Comparison of ENCODE assay signal across 8 cellular contexts in genomic region chr13:44573790-44574465, GRCh38. TPM values are rescaled to one million over a fixed set of nuclear protein-coding genes. Genes with fewer than 3 reads are reported as not detected.
DNase-seq lines count a peak whose midpoint lies in the region; ATAC-seq, FAIRE-seq and TF ChIP-seq lines count a peak whose summit lies in the region.

No MANE protein-coding gene starts in this region.

- no peak overlapping the region for H3K27ac Mint-ChIP-seq in neural crest cell (ENCODE audit: unreplicated experiment)

- H3K36me3 Mint-ChIP-seq in neural crest cell (ENCODE audit: low read depth) = peaks cover 10% of the 10 kb centered on the region

- peaks cover 69% of the 10 kb centered on the region for H3K4me1 Mint-ChIP-seq in neural crest cell

- DNase-seq in SIG-M5 treated with dmso at 0.1 percent for 504 hours (lab: John Stamatoyannopoulos, UW; ENCODE audit: unreplicated experiment) (peak; percentile 42), SIG-M5 (lab: John Stamatoyannopoulos, UW) (no peak), M059J (ENCODE audit: low read depth) (peak; percentile 81), dermis blood vessel endothelial cell (peak; percentile 61), neural crest cell (ENCODE audit: low read depth, low spot score) (no peak), GM12891 (ENCODE audit: insufficient read length, low spot score) (no peak)
- no peak for DNase-seq in activated CD8-positive, alpha-beta memory T cell treated with anti-CD3 and anti-CD28 coated beads for 24 hours

- peak overlapping the region; percentile 98 for H3K4me3 Mint-ChIP-seq in neural crest cell

- peak; percentile 58 for TF ChIP-seq CTCF in neural crest cell (conservative IDR thresholded peaks at IDR 0.05)

- H3K27me3 Mint-ChIP-seq in neural crest cell (ENCODE audit: low read depth) = no peaks in the 10 kb centered on the region

- FAIRE-seq in GM12891 (lab: Jason Lieb, UNC) = no peak

- no peak for ATAC-seq in HG03432 (IDR thresholded peaks at IDR 0.05; ENCODE audit: unreplicated experiment)

- no peak for TF ChIP-seq POLR2A in GM12891 (IDR thresholded peaks at IDR 0.05; ENCODE audit: low read depth, low read length)

- no peaks in the 10 kb centered on the region for H3K9me3 Mint-ChIP-seq in neural crest cell

TF ChIP-seq in GM12891, 5 proteins besides CTCF, POLR2A, EP300 and RAD21:
- TF ChIP-seq SPI1 (IDR thresholded peaks at IDR 0.05; ENCODE audit: low read depth, low read length) = no peak
- TF ChIP-seq PAX5 (IDR thresholded peaks at IDR 0.05; ENCODE audit: insufficient read depth, low read length, severe bottlenecking) = no peak
- TF ChIP-seq TAF1 (IDR thresholded peaks at IDR 0.05; ENCODE audit: low read depth, low read length) = no peak
- no peak for TF ChIP-seq POU2F2 (IDR thresholded peaks at IDR 0.05; ENCODE audit: low read depth, low read length)
- no peak for TF ChIP-seq POLR2AphosphoS5 (IDR thresholded peaks at IDR 0.05; ENCODE audit: low read depth, low read length)
TF ChIP-seq in GM12891: peak in this region for 0.

RNA-seq across cellular contexts. Expression of gene TSC22D1, which starts 2.2 kb away (rescaled TPM):
- total RNA-seq in M059J (2014; rRNA removed; shearing (Covaris generic)) = 48.3 and 52.4 TPM in 2 replicates
- total RNA-seq in dermis blood vessel endothelial cell (48.2 and 76.4 TPM in 2 replicates), neural crest cell (119 and 122 TPM in 2 replicates)
- polyA plus RNA-seq in GM12891 (2012; ENCODE audit: low read depth, missing spikeins) = 1.7 TPM

Comparison
In these comparisons a context has a peak if more than half of its experiments do, and no peak if none do; other contexts are left out.
1. DNase-seq: peak in SIG-M5 treated with dmso at 0.1 percent for 504 hours (single experiment), M059J (single experiment) and dermis blood vessel endothelial cell (single experiment); none in SIG-M5 (single experiment), neural crest cell (single experiment), GM12891 (single experiment) and activated CD8-positive, alpha-beta memory T cell treated with anti-CD3 and anti-CD28 coated beads for 24 hours (single experiment).